In the genomic region with DNA sequence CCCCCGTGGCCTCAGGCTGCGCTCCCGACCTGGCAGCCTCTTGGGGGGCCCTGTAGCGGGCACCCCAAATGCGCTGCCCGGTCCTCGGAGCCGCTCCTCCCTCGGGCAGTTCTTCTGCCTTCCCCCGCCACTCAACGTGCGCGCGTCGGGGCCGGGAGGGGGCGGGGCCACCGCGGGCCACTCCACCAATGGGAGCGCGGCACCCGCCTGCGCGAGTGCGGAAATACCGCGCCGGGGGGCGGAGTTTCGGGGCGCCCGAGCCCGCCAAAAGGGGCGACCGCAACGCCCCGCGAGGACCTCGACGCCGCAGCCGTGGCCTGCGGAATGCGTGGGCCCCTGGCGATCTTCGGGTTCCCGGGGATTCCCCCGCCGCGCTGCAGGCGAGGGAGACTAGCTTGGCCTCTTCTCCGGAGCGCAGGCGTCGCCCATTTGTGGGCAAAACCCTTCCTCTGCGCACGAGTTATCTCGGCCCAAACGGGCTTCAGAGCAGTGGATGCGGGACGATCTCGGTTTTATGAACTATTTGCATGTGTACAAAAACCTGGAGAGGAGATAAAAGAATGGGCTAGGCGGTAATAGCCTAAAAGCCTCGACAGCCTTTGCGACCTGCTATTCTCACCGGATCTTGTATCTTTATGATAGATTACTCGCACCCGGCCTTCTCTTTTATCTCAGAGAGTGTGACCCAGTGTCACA, we compare ENCODE assay signal across 8 cellular contexts. TPM values are rescaled to one million over a fixed set of nuclear protein-coding genes. Genes with fewer than 3 reads are reported as not detected.
A peak's percentile ranks its signal among the peaks of the same experiment; 100 is the strongest.
DNase-seq lines count a peak whose midpoint lies in the region; ATAC-seq and TF ChIP-seq lines count a peak whose summit lies in the region.

Gene TASOR, minus strand, starts transcription at position 144 of the 696 bp plus-strand sequence. CDS start 259 bp downstream, outside the sequence.

- peak; percentile 54 for DNase-seq in A172 (ENCODE audit: low spot score)
- DNase-seq in NCI-H2227 treated with DMSO at 0.1 percent for 48 hours (lab: John Stamatoyannopoulos, UW), result peak; percentile 61
- DNase-seq in activated CD4-positive, alpha-beta T cell treated with anti-CD3 and anti-CD28 coated beads for 4 hours, result peak; percentile 85 to 86
- DNase-seq in choroid plexus epithelial cell (ENCODE audit: low read depth), result peak; percentile 84
- peak; percentile 83 for DNase-seq in kidney tubule cell (ENCODE audit: low spot score)
- DNase-seq in stimulated activated CD4-positive, alpha-beta T cell treated with anti-CD3 and anti-CD28 coated beads, Interleukin-1b, Interleukin-23, amount 100 ng/mL, for 1 hour (ENCODE audit: low read depth in 2 of 2), result peak; percentile 65 to 78

- H3K4me3 ChIP-seq in choroid plexus epithelial cell (ENCODE audit: low read depth, low read length), result peak within 1 kb of the TSS; percentile 82

- ATAC-seq in GM18502 (IDR thresholded peaks at IDR 0.05; ENCODE audit: poor library complexity, unreplicated experiment), result peak; percentile 73
- ATAC-seq in HG02970 (IDR thresholded peaks at IDR 0.05; ENCODE audit: low FRiP score, unreplicated experiment), result peak; percentile 71

- TF ChIP-seq CTCF in choroid plexus epithelial cell (conservative IDR thresholded peaks at IDR 0.05; ENCODE audit: low read depth, low read length), result no peak

RNA-seq across cellular contexts. Expression of gene TASOR, which starts in this region (rescaled TPM):
- total RNA-seq in A172 (2014; rRNA removed; shearing (Covaris generic)), result 64.3 and 78.6 TPM in 2 replicates

Comparison
In these comparisons a context has a peak if more than half of its experiments do, and no peak if none do; other contexts are left out.
1. Peak in every context shown above with its lines: DNase-seq, ATAC-seq and H3K4me3 ChIP-seq.